ENCODE assay signal across 1 cellular context in genomic region chr22:25892678-25893077, GRCh38.
TF ChIP-seq lines count a peak whose summit lies in the region.

No MANE protein-coding gene starts in this region.

TF ChIP-seq in SK-N-SH treated with all-trans-retinoic acid at 6 μM for 48 hours, 23 proteins besides CTCF, POLR2A, EP300 and RAD21 (continued from another document):
- TF ChIP-seq CREB5 (CRISPR knock-in tag; IDR thresholded peaks at IDR 0.05; ENCODE audit: low read depth) (no peak), PATZ1 (CRISPR knock-in tag; IDR thresholded peaks at IDR 0.05; ENCODE audit: borderline replicate concordance) (no peak), SNAI2 (CRISPR knock-in tag; IDR thresholded peaks at IDR 0.05) (no peak)
